Comparison of ENCODE assay signal across 9 cellular contexts in the genomic region with DNA sequence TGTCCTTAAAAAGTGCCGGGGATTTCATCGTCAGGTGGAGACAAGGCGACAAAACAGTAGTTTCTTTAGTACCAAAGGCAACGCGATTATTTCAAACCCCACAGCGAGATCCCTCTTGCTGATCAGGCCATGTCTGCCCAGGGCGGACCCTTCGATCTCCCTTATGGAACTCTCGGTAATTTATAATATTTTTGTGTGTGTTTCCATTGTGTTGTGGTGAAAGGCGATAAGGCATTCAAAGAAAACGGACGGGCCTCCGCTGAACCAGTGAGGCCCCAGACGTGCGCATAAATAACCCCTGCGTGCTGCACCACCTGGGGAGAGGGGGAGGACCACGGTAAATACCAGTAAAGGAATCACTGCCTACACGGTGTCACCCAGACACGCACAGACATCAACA. TPM values are rescaled to one million over a fixed set of nuclear protein-coding genes. Genes with fewer than 3 reads are reported as not detected.
DNase-seq lines count a peak whose midpoint lies in the region; ATAC-seq and TF ChIP-seq lines count a peak whose summit lies in the region.
"Had no signal": no experiment of that assay in that cellular context is flagged by ENCODE, and none has a peak within 500 bp of the region (broad histone marks: within the 10 kb centered on the region; RNA-seq: fewer than 3 reads in every experiment).

No MANE protein-coding gene starts in this region.

- peak overlapping the region in 1 of 2 donors; percentile 44 for H3K4me3 ChIP-seq in CD4-positive, alpha-beta memory T cell (ENCODE audit: low read length in 2 of 2)

- DNase-seq in CD4-positive, alpha-beta memory T cell: no peak
- no peak for DNase-seq in HFFc6
- DNase-seq in activated T-helper 2 cell treated with anti-CD3 and anti-CD28 coated beads, Interferon-gamma antibody, Interleukin-2, Interleukin-4, amounts not matched to agents 10 μg/mL and 5 μg/mL and 100 μg/mL, durations not matched to agents 14 hours and 24 hours and 36 hours (ENCODE audit: low spot score): no peak
- DNase-seq in mesothelial cell of epicardium (ENCODE audit: low spot score in 2 of 2, unreplicated experiment in 2 of 2): no peak
- no peak for DNase-seq in effector CD4-positive, alpha-beta T cell
- DNase-seq in NCI-H1417 treated with DMSO at 0.1 percent for 48 hours (lab: John Stamatoyannopoulos, UW): no peak
- no peak for DNase-seq in SKM-1 (lab: John Stamatoyannopoulos, UW; ENCODE audit: unreplicated experiment)

- H3K27me3 Mint-ChIP-seq in CD4-positive, alpha-beta memory T cell: peaks cover 49 to 63% of the 10 kb centered on the region in 2 donors
- H3K27me3 Mint-ChIP-seq in HFFc6 (ENCODE audit: insufficient read depth) (peaks cover 52% of the 10 kb centered on the region), mesothelial cell of epicardium (ENCODE audit: low read depth) (peaks cover 84% of the 10 kb centered on the region)
- peaks cover 45% of the 10 kb centered on the region for H3K27me3 Mint-ChIP-seq in activated T-helper 2 cell treated with anti-CD3 and anti-CD28 coated beads, Interferon-gamma antibody, Interleukin-2, Interleukin-4, amounts not matched to agents 10 μg/mL and 5 μg/mL and 100 μg/mL, durations not matched to agents 14 hours and 24 hours and 36 hours (ENCODE audit: low read depth)

- no peaks in the 10 kb centered on the region for H3K36me3 Mint-ChIP-seq in CD4-positive, alpha-beta memory T cell
- H3K36me3 Mint-ChIP-seq in HFFc6 (ENCODE audit: low read depth) (no peaks in the 10 kb centered on the region), mesothelial cell of epicardium (no peaks in the 10 kb centered on the region)
- H3K36me3 Mint-ChIP-seq in activated T-helper 2 cell treated with anti-CD3 and anti-CD28 coated beads, Interferon-gamma antibody, Interleukin-2, Interleukin-4, amounts not matched to agents 10 μg/mL and 5 μg/mL and 100 μg/mL, durations not matched to agents 14 hours and 24 hours and 36 hours (ENCODE audit: low read depth): peaks cover 15% of the 10 kb centered on the region

- no peak for ATAC-seq in GM21423 (IDR thresholded peaks at IDR 0.05; ENCODE audit: unreplicated experiment)

- H3K4me1 ChIP-seq in CD4-positive, alpha-beta memory T cell (ENCODE audit: insufficient read depth, low read length): peaks cover 49% of the 10 kb centered on the region

- H3K27ac ChIP-seq in CD4-positive, alpha-beta memory T cell (ENCODE audit: low read depth, low read length): no peak overlapping the region

- H3K27ac Mint-ChIP-seq in CD4-positive, alpha-beta memory T cell: peak overlapping the region in 3 of 7 donors; percentile 80 to 87 (median 86)
- H3K27ac Mint-ChIP-seq in HFFc6: no peak overlapping the region
- peak overlapping the region; percentile 13 for H3K27ac Mint-ChIP-seq in activated T-helper 2 cell treated with anti-CD3 and anti-CD28 coated beads, Interferon-gamma antibody, Interleukin-2, Interleukin-4, amounts not matched to agents 10 μg/mL and 5 μg/mL and 100 μg/mL, durations not matched to agents 14 hours and 24 hours and 36 hours
- H3K27ac Mint-ChIP-seq in mesothelial cell of epicardium: no peak overlapping the region

- no peaks in the 10 kb centered on the region for H3K36me3 ChIP-seq in CD4-positive, alpha-beta memory T cell (ENCODE audit: insufficient read depth, low read length)

- TF ChIP-seq CTCF in HFFc6 (IDR thresholded peaks at IDR 0.05) (no peak), mesothelial cell of epicardium (IDR thresholded peaks at IDR 0.05; ENCODE audit: unreplicated experiment) (no peak)

- H3K9me3 Mint-ChIP-seq in CD4-positive, alpha-beta memory T cell: peaks cover 0 to 14% (median 0%) of the 10 kb centered on the region in 8 donors
- H3K9me3 Mint-ChIP-seq in HFFc6 (no peaks in the 10 kb centered on the region), mesothelial cell of epicardium (no peaks in the 10 kb centered on the region)
- H3K9me3 Mint-ChIP-seq in activated T-helper 2 cell treated with anti-CD3 and anti-CD28 coated beads, Interferon-gamma antibody, Interleukin-2, Interleukin-4, amounts not matched to agents 10 μg/mL and 5 μg/mL and 100 μg/mL, durations not matched to agents 14 hours and 24 hours and 36 hours: no peaks in the 10 kb centered on the region

- peaks cover 23 to 65% (median 44%) of the 10 kb centered on the region in 4 donors for H3K4me1 Mint-ChIP-seq in CD4-positive, alpha-beta memory T cell
- peaks cover 14% of the 10 kb centered on the region for H3K4me1 Mint-ChIP-seq in HFFc6 (ENCODE audit: low read depth)
- H3K4me1 Mint-ChIP-seq in activated T-helper 2 cell treated with anti-CD3 and anti-CD28 coated beads, Interferon-gamma antibody, Interleukin-2, Interleukin-4, amounts not matched to agents 10 μg/mL and 5 μg/mL and 100 μg/mL, durations not matched to agents 14 hours and 24 hours and 36 hours (ENCODE audit: low read depth): peaks cover 32% of the 10 kb centered on the region
- peaks cover 32% of the 10 kb centered on the region for H3K4me1 Mint-ChIP-seq in mesothelial cell of epicardium

- H3K27me3 ChIP-seq in CD4-positive, alpha-beta memory T cell (ENCODE audit: insufficient read depth, low read length): peaks cover 62% of the 10 kb centered on the region

- H3K9me3 ChIP-seq in CD4-positive, alpha-beta memory T cell (ENCODE audit: control insufficient read depth in 1 of 2, low read length in 2 of 2): no peaks in the 10 kb centered on the region

- peak overlapping the region; percentile 61 to 89 (median 76) for H3K4me3 Mint-ChIP-seq in CD4-positive, alpha-beta memory T cell
- H3K4me3 Mint-ChIP-seq in HFFc6 (peak overlapping the region; percentile 37; the same call in 1 of the 2 replicates), mesothelial cell of epicardium (peak overlapping the region; percentile 18)
- peak overlapping the region; percentile 87 for H3K4me3 Mint-ChIP-seq in activated T-helper 2 cell treated with anti-CD3 and anti-CD28 coated beads, Interferon-gamma antibody, Interleukin-2, Interleukin-4, amounts not matched to agents 10 μg/mL and 5 μg/mL and 100 μg/mL, durations not matched to agents 14 hours and 24 hours and 36 hours (ENCODE audit: low read depth)

- POLR2A ChIA-PET in CD4-positive, alpha-beta memory T cell (lab: Charles Lee; ENCODE audit: partially characterized antibody): no interaction called here

- intact Hi-C loops in CD4-positive, alpha-beta memory T cell (cut with micrococcal nuclease): loop anchor here (5.0 kb wide), 2 partner anchors 98 to 163 kb away; a partner anchor contains a TSS
- intact Hi-C loops in activated T-helper 2 cell treated with anti-CD3 and anti-CD28 coated beads, Interferon-gamma antibody, Interleukin-2, Interleukin-4, amounts not matched to agents 10 μg/mL and 5 μg/mL and 100 μg/mL, durations not matched to agents 14 hours and 24 hours and 36 hours (cut with micrococcal nuclease): loop anchor here (1.0 to 2.0 kb wide), 4 partner anchors 45 to 1277 kb away; a partner anchor contains a TSS

- CTCF ChIA-PET in CD4-positive, alpha-beta memory T cell (lab: Charles Lee; ENCODE audit: partially characterized antibody): interaction anchor here (0.5 to 6.0 kb wide), 12 partner anchors 11 to 465 kb away, joined by 3 to 144 read pairs (median 4); no protein-coding TSS in a partner anchor

RNA-seq across cellular contexts. Expression of a gene that starts 1.4 kb away (rescaled TPM):
- total RNA-seq in CD4-positive, alpha-beta memory T cell: not detected
- not detected for polyA plus RNA-seq in CD4-positive, alpha-beta memory T cell
- under 1 TPM in 2 of 6 experiments, not detected in 4; 0.21 to 0.26 TPM for total RNA-seq in HFFc6 (2021; fragmentation: NEBNext Ultra II Directional; extraction: Animal tissue kit (Norgen Biotek cat#: 25700))
- 41.4 and 42.0 TPM in 2 replicates for total RNA-seq in activated T-helper 2 cell treated with anti-CD3 and anti-CD28 coated beads, Interferon-gamma antibody, Interleukin-2, Interleukin-4, amounts not matched to agents 10 μg/mL and 5 μg/mL and 100 μg/mL, durations not matched to agents 14 hours and 24 hours and 36 hours
- total RNA-seq in mesothelial cell of epicardium: 0.20 to 0.34 TPM (median 0.31 TPM) in 3 replicates
- total RNA-seq: mesenteric fat pad had no signal

RNA-seq across cellular contexts. Expression of a gene that starts 45.1 kb away (rescaled TPM):
- total RNA-seq in CD4-positive, alpha-beta memory T cell: not detected
- under 1 TPM in 1 of 2 donors, not detected in 1; 0.58 TPM for polyA plus RNA-seq in CD4-positive, alpha-beta memory T cell
- total RNA-seq in HFFc6 (2021; fragmentation: NEBNext Ultra II Directional; extraction: Animal tissue kit (Norgen Biotek cat#: 25700)): not detected
- total RNA-seq in activated T-helper 2 cell treated with anti-CD3 and anti-CD28 coated beads, Interferon-gamma antibody, Interleukin-2, Interleukin-4, amounts not matched to agents 10 μg/mL and 5 μg/mL and 100 μg/mL, durations not matched to agents 14 hours and 24 hours and 36 hours: not detected in 2 replicates
- total RNA-seq in mesothelial cell of epicardium: 0.47 to 1.1 TPM (median 0.94 TPM) in 3 replicates
- total RNA-seq: mesenteric fat pad had no signal

Comparison
In these comparisons a context has a peak if more than half of its experiments do, and no peak if none do; other contexts are left out.
1. H3K4me3 Mint-ChIP-seq: peak in every context shown above with its lines; median percentile 87 in activated T-helper 2 cell treated with anti-CD3 and anti-CD28 coated beads, Interferon-gamma antibody, Interleukin-2, Interleukin-4, amounts not matched to agents 10 μg/mL and 5 μg/mL and 100 μg/mL, durations not matched to agents 14 hours and 24 hours and 36 hours; 76 in CD4-positive, alpha-beta memory T cell; 37 in HFFc6; 18 in mesothelial cell of epicardium.
2. RNA of a gene that starts 1.4 kb away (total RNA-seq): 41.4 to 42.0 TPM in activated T-helper 2 cell treated with anti-CD3 and anti-CD28 coated beads, Interferon-gamma antibody, Interleukin-2, Interleukin-4, amounts not matched to agents 10 μg/mL and 5 μg/mL and 100 μg/mL, durations not matched to agents 14 hours and 24 hours and 36 hours; 0.20 to 0.34 TPM in mesothelial cell of epicardium, 0.21 to 0.26 TPM in HFFc6 and not detected in CD4-positive, alpha-beta memory T cell; every median in the first group is over 10 times any median in the second.